ENCODE assay signal across 8 cellular contexts in genomic region chr7:51123322-51124021, GRCh38.
A peak's percentile ranks its signal among the peaks of the same experiment; 100 is the strongest.
DNase-seq lines count a peak whose midpoint lies in the region; ATAC-seq and TF ChIP-seq lines count a peak whose summit lies in the region.

No MANE protein-coding gene starts in this region.

- no peaks in the 10 kb centered on the region for H3K9me3 ChIP-seq in Loucy (ENCODE audit: insufficient read depth, low read depth, low read length)

- peak overlapping the region; percentile 43 for H3K27ac Mint-ChIP-seq in stimulated activated naive CD8-positive, alpha-beta T cell treated with anti-CD3 and anti-CD28 coated beads, Interleukin-15, Interleukin-2, amounts not matched to agents 100 ng/mL and 50 ng/mL, for 24 hours

- no peaks in the 10 kb centered on the region for H3K9me2 ChIP-seq in Loucy (replicated peaks; ENCODE audit: low read depth, low read length)

- H3K36me3 Mint-ChIP-seq in stimulated activated naive CD8-positive, alpha-beta T cell treated with anti-CD3 and anti-CD28 coated beads, Interleukin-15, Interleukin-2, amounts not matched to agents 100 ng/mL and 50 ng/mL, for 24 hours (ENCODE audit: low read depth): no peaks in the 10 kb centered on the region

- peaks cover 37% of the 10 kb centered on the region for H3K4me1 Mint-ChIP-seq in stimulated activated naive CD8-positive, alpha-beta T cell treated with anti-CD3 and anti-CD28 coated beads, Interleukin-15, Interleukin-2, amounts not matched to agents 100 ng/mL and 50 ng/mL, for 24 hours (ENCODE audit: low read depth)

- no peak for ATAC-seq in HG03520 (IDR thresholded peaks at IDR 0.05; ENCODE audit: unreplicated experiment)

- no peaks in the 10 kb centered on the region for H3K79me2 ChIP-seq in Loucy (ENCODE audit: insufficient read depth, low read length)

- H3K27me3 ChIP-seq in Loucy (ENCODE audit: insufficient read depth, low read length, poor library complexity, severe bottlenecking) (no peaks in the 10 kb centered on the region), layer of hippocampus (ENCODE audit: control insufficient read depth, insufficient read depth, low read length) (no peaks in the 10 kb centered on the region)

- no peaks in the 10 kb centered on the region for H3K9me3 Mint-ChIP-seq in stimulated activated naive CD8-positive, alpha-beta T cell treated with anti-CD3 and anti-CD28 coated beads, Interleukin-15, Interleukin-2, amounts not matched to agents 100 ng/mL and 50 ng/mL, for 24 hours

- H4K20me1 ChIP-seq in Loucy (ENCODE audit: insufficient read depth, low read length, poor library complexity, severe bottlenecking): no peaks in the 10 kb centered on the region

- H3F3A ChIP-seq in Loucy (ENCODE audit: low read depth): peaks cover 7% of the 10 kb centered on the region

- peak overlapping the region; percentile 72 for H3K9ac ChIP-seq in Loucy (ENCODE audit: low read depth, low read length, poor library complexity, severe bottlenecking)

- H3K4me3 Mint-ChIP-seq in stimulated activated naive CD8-positive, alpha-beta T cell treated with anti-CD3 and anti-CD28 coated beads, Interleukin-15, Interleukin-2, amounts not matched to agents 100 ng/mL and 50 ng/mL, for 24 hours: no peak overlapping the region

- DNase-seq in AG20443 (ENCODE audit: low spot score): peak; percentile 95
- DNase-seq in activated naive CD8-positive, alpha-beta T cell treated with anti-CD3 and anti-CD28 coated beads, Interleukin-2, amount 50 U/mL, for 16 hours (ENCODE audit: low read depth, low spot score): peak; percentile 17
- DNase-seq in GM10266 (ENCODE audit: extremely low spot score): no peak
- no peak for DNase-seq in HuH-7 (ENCODE audit: low spot score)

- H2AFZ ChIP-seq in Loucy (ENCODE audit: low read length): peak overlapping the region; percentile 5; the same call in 1 of the 2 replicates

- TF ChIP-seq CTCF in Loucy (conservative IDR thresholded peaks at IDR 0.05; ENCODE audit: low read length): no peak
- TF ChIP-seq CTCF in GM10266 (IDR thresholded peaks at IDR 0.05; ENCODE audit: control insufficient read depth, insufficient read depth, low read depth, missing control alignments): no peak

- H3K4me1 ChIP-seq in Loucy (ENCODE audit: insufficient read depth, low read length, poor library complexity, severe bottlenecking): peaks cover 42% of the 10 kb centered on the region

- H3K36me3 ChIP-seq in Loucy (ENCODE audit: insufficient read depth, low read length): no peaks in the 10 kb centered on the region

- peak overlapping the region; percentile 8 for H3K27ac ChIP-seq in layer of hippocampus (ENCODE audit: low read depth, low read length)

- H3K4me2 ChIP-seq in Loucy (ENCODE audit: low read depth, low read length, poor library complexity, severe bottlenecking): peak overlapping the region; percentile 83

- H3K4me3 ChIP-seq in Loucy (ENCODE audit: low read length, poor library complexity, severe bottlenecking): no peak overlapping the region

- H3K27me3 Mint-ChIP-seq in stimulated activated naive CD8-positive, alpha-beta T cell treated with anti-CD3 and anti-CD28 coated beads, Interleukin-15, Interleukin-2, amounts not matched to agents 100 ng/mL and 50 ng/mL, for 24 hours: no peaks in the 10 kb centered on the region

Comparison
In these comparisons a context has a peak if more than half of its experiments do, and no peak if none do; other contexts are left out.
1. DNase-seq: peak in AG20443 (single experiment) and activated naive CD8-positive, alpha-beta T cell treated with anti-CD3 and anti-CD28 coated beads, Interleukin-2, amount 50 U/mL, for 16 hours (single experiment); none in GM10266 (single experiment) and HuH-7 (single experiment).